9 cellular contexts compared by ENCODE assay signal in the genomic region with DNA sequence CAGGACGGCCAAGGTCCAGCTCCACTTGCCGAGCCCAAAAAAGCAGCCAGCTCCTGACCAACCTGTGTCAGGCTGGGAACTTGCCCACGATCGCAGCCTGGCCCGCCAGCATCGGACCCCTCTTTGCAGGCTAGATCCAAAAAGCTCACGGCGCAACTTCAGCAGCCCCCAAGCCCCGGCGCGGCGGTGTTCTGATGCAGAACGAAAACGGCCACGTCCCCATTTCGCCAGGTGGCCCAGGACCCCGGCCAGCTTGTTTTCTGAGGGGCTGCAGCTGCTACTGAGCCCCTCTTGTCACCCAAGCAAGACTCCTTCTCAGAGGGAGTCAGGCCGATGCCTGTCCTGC. TPM values are rescaled to one million over a fixed set of nuclear protein-coding genes. Genes with fewer than 3 reads are reported as not detected.
DNase-seq lines count a peak whose midpoint lies in the region; ATAC-seq and TF ChIP-seq lines count a peak whose summit lies in the region.
"Had no signal": no experiment of that assay in that cellular context is flagged by ENCODE, and none has a peak within 500 bp of the region (broad histone marks: within the 10 kb centered on the region; RNA-seq: fewer than 3 reads in every experiment).

No MANE protein-coding gene starts in this region.

- ATAC-seq in naive thymus-derived CD8-positive, alpha-beta T cell = no peak
- ATAC-seq in HG03571 (IDR thresholded peaks at IDR 0.05; ENCODE audit: unreplicated experiment) (no peak), GM18870 (IDR thresholded peaks at IDR 0.05; ENCODE audit: unreplicated experiment) (no peak)

- H3K36me3 ChIP-seq in Karpas-422 (ENCODE audit: insufficient read depth, low read length) = no peaks in the 10 kb centered on the region

- no peaks in the 10 kb centered on the region for H3K27me3 ChIP-seq in AG04450 (ENCODE audit: control insufficient read depth, insufficient read depth, low read length)
- H3K27me3 ChIP-seq in Karpas-422 (ENCODE audit: low read length) = no peaks in the 10 kb centered on the region
- peaks cover 0 to 4% (median 0%) of the 10 kb centered on the region in 45 donors for H3K27me3 ChIP-seq in dorsolateral prefrontal cortex

- CTCF ChIA-PET in AG04450 (lab: Charles Lee) = interaction anchor here (0.6 kb wide), 1 partner anchor 97 kb away, joined by 3 read pairs; no protein-coding TSS in a partner anchor

- H3K9me2 ChIP-seq in Karpas-422 (replicated peaks; ENCODE audit: insufficient read depth, low read length) = no peaks in the 10 kb centered on the region

- peaks cover 18 to 56% (median 49%) of the 10 kb centered on the region in 4 donors for H3K4me1 Mint-ChIP-seq in naive thymus-derived CD8-positive, alpha-beta T cell

- H3K4me3 Mint-ChIP-seq in naive thymus-derived CD8-positive, alpha-beta T cell = peak overlapping the region; percentile 86 to 94 (median 90)

- intact Hi-C loops in dorsolateral prefrontal cortex (cut with DNase I) = no loop called here

- H3K36me3 Mint-ChIP-seq in naive thymus-derived CD8-positive, alpha-beta T cell = peaks cover 0 to 6% (median 0%) of the 10 kb centered on the region in 3 donors

- no peaks in the 10 kb centered on the region for H3K9me3 Mint-ChIP-seq in naive thymus-derived CD8-positive, alpha-beta T cell

- H3K4me3 ChIP-seq in AG04450 (ENCODE audit: low read depth, low read length) (peak overlapping the region; percentile 91), Karpas-422 (ENCODE audit: low read length) (peak overlapping the region; percentile 99), dorsolateral prefrontal cortex (peak overlapping the region; percentile 43 to 95 (median 84))

- POLR2A ChIA-PET in AG04450 (lab: Yijun Ruan, JAX) = interaction anchor here (0.7 to 1.4 kb wide), 4 partner anchors 9 to 138 kb away, joined by 3 to 4 read pairs (median 4); a partner anchor contains a TSS
- POLR2A ChIA-PET in naive thymus-derived CD8-positive, alpha-beta T cell (lab: Charles Lee) = interaction anchor here (0.6 to 22.1 kb wide), 16 partner anchors 9 to 222 kb away, joined by 3 to 1566 read pairs (median 6); a partner anchor contains a TSS

- peaks cover 59% of the 10 kb centered on the region for H4K20me1 ChIP-seq in Karpas-422 (ENCODE audit: insufficient read depth, low read depth, low read length)

- peaks cover 0 to 6% (median 0%) of the 10 kb centered on the region in 5 donors for H3K27me3 Mint-ChIP-seq in naive thymus-derived CD8-positive, alpha-beta T cell

- H2AFZ ChIP-seq in Karpas-422 (ENCODE audit: low read length) = no peak overlapping the region

- peak overlapping the region in 9 of 10 donors; percentile 91 to 100 (median 96) for H3K27ac Mint-ChIP-seq in naive thymus-derived CD8-positive, alpha-beta T cell

- DNase-seq in AG04450 (ENCODE audit: low read depth, low spot score) (no peak), Karpas-422 (no peak), dorsolateral prefrontal cortex (no peak), EL (no peak), C1 segment of cervical spinal cord (lab: John Stamatoyannopoulos, UW) (no peak)
- no peak for DNase-seq in naive thymus-derived CD8-positive, alpha-beta T cell
- DNase-seq: NCI-H1694 treated with DMSO at 0.1 percent for 48 hours had no signal

- peaks cover 54% of the 10 kb centered on the region for H3K4me1 ChIP-seq in Karpas-422 (ENCODE audit: low read length)

- no peak overlapping the region for H3K27ac ChIP-seq in AG04450 (ENCODE audit: low read depth, low read length)
- peak overlapping the region; percentile 73; the same call in 1 of the 2 replicates for H3K27ac ChIP-seq in Karpas-422 (ENCODE audit: low read length)
- peak overlapping the region in 7 of 59 donors; percentile 88 to 97 (median 96) for H3K27ac ChIP-seq in dorsolateral prefrontal cortex

- no peak for TF ChIP-seq CTCF in AG04450 (IDR thresholded peaks at IDR 0.05; ENCODE audit: low read depth, low read length)
- TF ChIP-seq CTCF in dorsolateral prefrontal cortex (IDR thresholded peaks at IDR 0.05 in 54 of 56, conservative IDR thresholded peaks at IDR 0.05 in 2 of 56; ENCODE audit: low read depth in 1 of 56, partially characterized antibody in 56 of 56) = no peak

- peaks cover 62% of the 10 kb centered on the region for H3K79me2 ChIP-seq in Karpas-422 (ENCODE audit: low read length)

- H3K4me2 ChIP-seq in Karpas-422 (ENCODE audit: low read depth, low read length, poor library complexity, severe bottlenecking) = peak overlapping the region; percentile 75

- H3K9ac ChIP-seq in Karpas-422 (ENCODE audit: low read length) = peak overlapping the region; percentile 100

- H3K9me3 ChIP-seq in AG04450 (ENCODE audit: control insufficient read depth, insufficient read depth, low read length) (no peaks in the 10 kb centered on the region; the same call in 1 of the 2 replicates), Karpas-422 (ENCODE audit: low read length) (no peaks in the 10 kb centered on the region)

RNA-seq across cellular contexts. Expression of a gene that starts 1.3 kb away (rescaled TPM):
- polyA plus RNA-seq in AG04450 (2011; rRNA removed) = 55.8 and 74.0 TPM in 2 replicates
- polyA minus RNA-seq in AG04450 (2011; rRNA and poly(A)+ RNA removed) = 39.4 and 62.0 TPM in 2 replicates
- 133 and 167 TPM in 2 replicates for total RNA-seq in Karpas-422 (2014; rRNA removed; shearing (Covaris generic); ENCODE audit: low replicate concordance)
- 100 to 1,000 TPM in 119 of 120 experiments, 10 to 100 TPM in 1; 98.2 to 236 (median 132) TPM for total RNA-seq in dorsolateral prefrontal cortex
- total RNA-seq in naive thymus-derived CD8-positive, alpha-beta T cell = 100 to 1,000 TPM; 331 to 365 TPM
- polyA plus RNA-seq in naive thymus-derived CD8-positive, alpha-beta T cell = 10 to 100 TPM; 37.9 to 77.0 (median 52.0) TPM

RNA-seq across cellular contexts. Expression of a gene that starts 1.7 kb away (rescaled TPM):
- polyA plus RNA-seq in AG04450 (2011; rRNA removed) = not detected in 2 replicates
- under 0.01 TPM in 1 of 2 replicates, not detected in the other for polyA minus RNA-seq in AG04450 (2011; rRNA and poly(A)+ RNA removed)
- total RNA-seq in Karpas-422 (2014; rRNA removed; shearing (Covaris generic); ENCODE audit: low replicate concordance) = not detected in 2 replicates
- total RNA-seq in dorsolateral prefrontal cortex = not detected
- total RNA-seq in naive thymus-derived CD8-positive, alpha-beta T cell = not detected
- not detected for polyA plus RNA-seq in naive thymus-derived CD8-positive, alpha-beta T cell

RNA-seq across cellular contexts. Expression of a gene that starts 6.8 kb away (rescaled TPM):
- 302 and 362 TPM in 2 replicates for polyA plus RNA-seq in AG04450 (2011; rRNA removed)
- 824 and 1,249 TPM in 2 replicates for polyA minus RNA-seq in AG04450 (2011; rRNA and poly(A)+ RNA removed)
- 88.6 and 97.9 TPM in 2 replicates for total RNA-seq in Karpas-422 (2014; rRNA removed; shearing (Covaris generic); ENCODE audit: low replicate concordance)
- 10 to 100 TPM in 31 of 120 experiments, 1 to 10 TPM in 89; 1.1 to 28.7 (median 6.6) TPM for total RNA-seq in dorsolateral prefrontal cortex
- total RNA-seq in naive thymus-derived CD8-positive, alpha-beta T cell = 100 to 1,000 TPM; 211 to 216 TPM
- polyA plus RNA-seq in naive thymus-derived CD8-positive, alpha-beta T cell = 100 to 1,000 TPM; 498 to 693 (median 515) TPM

RNA-seq across cellular contexts. Expression of a gene that starts 19.4 kb away (rescaled TPM):
- polyA plus RNA-seq in AG04450 (2011; rRNA removed) = 0.24 and 0.38 TPM in 2 replicates
- polyA minus RNA-seq in AG04450 (2011; rRNA and poly(A)+ RNA removed) = 0.14 and 0.17 TPM in 2 replicates
- 1.4 TPM in 1 of 2 replicates, not detected in the other for total RNA-seq in Karpas-422 (2014; rRNA removed; shearing (Covaris generic); ENCODE audit: low replicate concordance)
- under 1 TPM in 3 of 120 experiments, not detected in 117; 0.13 to 0.76 (median 0.16) TPM for total RNA-seq in dorsolateral prefrontal cortex
- total RNA-seq in naive thymus-derived CD8-positive, alpha-beta T cell = not detected
- polyA plus RNA-seq in naive thymus-derived CD8-positive, alpha-beta T cell = not detected

RNA-seq across cellular contexts. Expression of a gene that starts 20.3 kb away (rescaled TPM):
- 1.5 and 1.6 TPM in 2 replicates for polyA plus RNA-seq in AG04450 (2011; rRNA removed)
- 2.7 and 3.4 TPM in 2 replicates for polyA minus RNA-seq in AG04450 (2011; rRNA and poly(A)+ RNA removed)
- total RNA-seq in Karpas-422 (2014; rRNA removed; shearing (Covaris generic); ENCODE audit: low replicate concordance) = 23.8 and 31.7 TPM in 2 replicates
- total RNA-seq in dorsolateral prefrontal cortex = 10 to 100 TPM; 12.5 to 56.5 (median 28.1) TPM
- 100 to 1,000 TPM; 221 to 232 TPM for total RNA-seq in naive thymus-derived CD8-positive, alpha-beta T cell
- polyA plus RNA-seq in naive thymus-derived CD8-positive, alpha-beta T cell = 10 to 100 TPM in 1 of 3 donors, 1 to 10 TPM in 2; 4.2 to 14.4 (median 8.7) TPM
